ENCODE assay signal across 9 cellular contexts in the genomic region with DNA sequence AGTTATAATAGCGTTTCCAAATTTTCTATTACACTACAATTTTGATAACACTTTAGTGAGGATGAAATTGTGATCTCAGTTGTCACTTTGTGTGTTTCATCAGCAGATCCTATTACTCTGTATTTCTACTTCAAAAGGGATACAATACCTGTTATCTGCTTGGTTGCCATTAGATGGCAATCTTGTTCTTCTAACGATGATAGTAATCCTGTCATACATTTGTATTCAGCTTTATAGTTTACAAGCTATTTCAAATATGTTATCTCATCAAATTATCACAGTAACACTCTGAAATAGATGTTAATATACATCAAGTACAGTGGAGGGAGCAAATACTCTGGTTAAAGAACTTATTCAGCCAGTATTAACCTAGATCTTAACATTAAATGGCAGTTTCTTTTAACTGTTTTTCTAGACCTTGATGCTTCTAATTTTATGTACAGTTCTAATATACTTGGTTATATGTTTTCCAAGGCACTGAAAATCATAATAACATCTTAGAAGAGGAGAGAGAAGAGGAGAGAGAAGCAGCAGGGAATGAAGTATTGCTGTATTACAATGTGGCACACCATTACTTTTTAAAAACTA.
DNase-seq lines count a peak whose midpoint lies in the region; ATAC-seq, FAIRE-seq and TF ChIP-seq lines count a peak whose summit lies in the region.
"Had no signal": no experiment of that assay in that cellular context is flagged by ENCODE, and none has a peak within 500 bp of the region (broad histone marks: within the 10 kb centered on the region; RNA-seq: fewer than 3 reads in every experiment).

No MANE protein-coding gene starts in this region.

- no peaks in the 10 kb centered on the region for H3K9me3 ChIP-seq in mesenchymal stem cell (ENCODE audit: control insufficient read depth, low read length)
- no peaks in the 10 kb centered on the region for H3K9me3 ChIP-seq in MG63
- H3K9me3 ChIP-seq: SJCRH30 had no signal

- no peak overlapping the region for H3K27ac Mint-ChIP-seq in immature natural killer cell

- H4K8ac ChIP-seq in mesenchymal stem cell (ENCODE audit: low read length), result no peak overlapping the region

- H3K27me3 Mint-ChIP-seq in immature natural killer cell (ENCODE audit: low read depth in 3 of 3), result no peaks in the 10 kb centered on the region

- TF ChIP-seq CTCF in bronchial epithelial cell (IDR thresholded peaks at IDR 0.05; ENCODE audit: insufficient read depth, low read length, severe bottlenecking), result peak; percentile 45

- no peak overlapping the region for H2BK5ac ChIP-seq in mesenchymal stem cell (ENCODE audit: low read depth, low read length, poor library complexity, severe bottlenecking)

- ATAC-seq in GM18867 (IDR thresholded peaks at IDR 0.05; ENCODE audit: unreplicated experiment) (peak; percentile 91), HG03039 (IDR thresholded peaks at IDR 0.05; ENCODE audit: unreplicated experiment) (peak; percentile 87)

- peaks cover 0 to 12% (median 4%) of the 10 kb centered on the region in 6 donors for H3K9me3 Mint-ChIP-seq in immature natural killer cell

- H3K4me3 Mint-ChIP-seq in immature natural killer cell, result no peak overlapping the region

- H3K4me2 ChIP-seq in mesenchymal stem cell (ENCODE audit: low read length, poor library complexity, severe bottlenecking), result no peak overlapping the region

- H2BK12ac ChIP-seq in mesenchymal stem cell (ENCODE audit: low read length in 2 of 2), result no peak overlapping the region

- no peak for FAIRE-seq in bronchial epithelial cell (lab: Jason Lieb, UNC)

- H3K4ac ChIP-seq in mesenchymal stem cell (ENCODE audit: low read depth in 1 of 2, low read length in 2 of 2), result no peak overlapping the region

- H3K27ac ChIP-seq in mesenchymal stem cell (ENCODE audit: low read length, poor library complexity, severe bottlenecking), result no peak overlapping the region
- H3K27ac ChIP-seq: SJCRH30 had no signal

- H3K18ac ChIP-seq in mesenchymal stem cell (ENCODE audit: low read depth in 1 of 2, low read length in 2 of 2), result no peak overlapping the region

- H3K36me3 ChIP-seq in bronchial epithelial cell (ENCODE audit: control insufficient read depth, insufficient read depth, low read length), result no peaks in the 10 kb centered on the region
- H3K36me3 ChIP-seq in mesenchymal stem cell (ENCODE audit: control insufficient read depth in 1 of 2, insufficient read depth in 2 of 2, low read depth in 1 of 2, low read length in 2 of 2), result no peaks in the 10 kb centered on the region
- H3K36me3 ChIP-seq in MG63, result no peaks in the 10 kb centered on the region
- H3K36me3 ChIP-seq: SJCRH30 had no signal

- H3K14ac ChIP-seq in mesenchymal stem cell (ENCODE audit: low read length in 2 of 2), result no peak overlapping the region

- no CpG with 5 or more reads among the region's 2 CpGs for WGBS in mesenchymal stem cell

- H2BK15ac ChIP-seq in mesenchymal stem cell (ENCODE audit: low read depth, poor library complexity, severe bottlenecking), result no peak overlapping the region

- H3K4me1 Mint-ChIP-seq in immature natural killer cell, result no peaks in the 10 kb centered on the region

- no peaks in the 10 kb centered on the region for H3K79me1 ChIP-seq in mesenchymal stem cell (replicated peaks; ENCODE audit: low read length, poor library complexity, severe bottlenecking)

- no peak overlapping the region for H2AK5ac ChIP-seq in mesenchymal stem cell (ENCODE audit: low read length, severe bottlenecking)

- peaks cover 0 to 2% (median 0%) of the 10 kb centered on the region in 3 donors for H3K36me3 Mint-ChIP-seq in immature natural killer cell

- no peak overlapping the region for H3K4me3 ChIP-seq in bronchial epithelial cell (ENCODE audit: low read depth, low read length)
- no peak overlapping the region for H3K4me3 ChIP-seq in mesenchymal stem cell (ENCODE audit: insufficient read depth in 1 of 2, low read depth in 1 of 2, low read length in 2 of 2)
- no peak overlapping the region for H3K4me3 ChIP-seq in MG63
- H3K4me3 ChIP-seq: SJCRH30 had no signal

- no peaks in the 10 kb centered on the region for H3K27me3 ChIP-seq in bronchial epithelial cell (ENCODE audit: control insufficient read depth, insufficient read depth, low read length)
- no peaks in the 10 kb centered on the region for H3K27me3 ChIP-seq in mesenchymal stem cell (ENCODE audit: control insufficient read depth in 1 of 2, insufficient read depth in 1 of 2, low read length in 2 of 2)
- H3K27me3 ChIP-seq in MG63, result no peaks in the 10 kb centered on the region
- H3K27me3 ChIP-seq: SJCRH30 had no signal

- H2BK120ac ChIP-seq in mesenchymal stem cell (ENCODE audit: low read depth, low read length), result no peak overlapping the region

- no peak overlapping the region for H3K23ac ChIP-seq in mesenchymal stem cell (ENCODE audit: low read length in 2 of 2)

- H4K91ac ChIP-seq in mesenchymal stem cell (ENCODE audit: low read length), result no peak overlapping the region

- H3K4me1 ChIP-seq in mesenchymal stem cell (ENCODE audit: control insufficient read depth, insufficient read depth, low read depth, low read length), result no peaks in the 10 kb centered on the region
- H3K4me1 ChIP-seq: SJCRH30 had no signal

- DNase-seq in COR-L47 (lab: John Stamatoyannopoulos, UW) (peak; percentile 60), NCI-H2171 (lab: John Stamatoyannopoulos, UW) (peak; percentile 12), bronchial epithelial cell (ENCODE audit: low read depth) (peak; percentile 64), mesenchymal stem cell (peak; percentile 47), MG63 (no peak), immature natural killer cell (no peak)

- H3K9ac ChIP-seq in mesenchymal stem cell (ENCODE audit: low read length), result no peak overlapping the region

- H2AFZ ChIP-seq in mesenchymal stem cell (ENCODE audit: low read depth, low read length), result no peak overlapping the region

Comparison
In these comparisons a context has a peak if more than half of its experiments do, and no peak if none do; other contexts are left out.
1. DNase-seq: peak in COR-L47 (single experiment), NCI-H2171 (single experiment), bronchial epithelial cell (single experiment) and mesenchymal stem cell (single experiment); none in MG63 (single experiment) and immature natural killer cell (0 of 3).